8 cellular contexts compared by ENCODE assay signal in genomic region chr2:170714156-170715061, GRCh38. TPM values are rescaled to one million over a fixed set of nuclear protein-coding genes. Genes with fewer than 3 reads are reported as not detected.
DNase-seq lines count a peak whose midpoint lies in the region; ATAC-seq lines count a peak whose summit lies in the region.

No MANE protein-coding gene starts in this region.

- H3K4me3 ChIP-seq in iPS-20b (ENCODE audit: low read length) = peak overlapping the region; percentile 57

- DNase-seq in ELF-1 (ENCODE audit: low read depth, low spot score) (peak; percentile 64), M059J (ENCODE audit: low read depth) (peak; percentile 11), NCI-H187 treated with DMSO at 0.1 percent for 48 hours (lab: John Stamatoyannopoulos, UW) (no peak), NAMALWA (ENCODE audit: low spot score) (no peak)
- peak; percentile 8 for DNase-seq in activated naive CD8-positive, alpha-beta T cell treated with anti-CD3 and anti-CD28 coated beads, Interleukin-2, amount 50 U/mL, for 24 hours
- peak in 1 of 2 donors; percentile 58 for DNase-seq in stimulated activated effector memory CD8-positive, alpha-beta T cell treated with anti-CD3 and anti-CD28 coated beads, Interleukin-12 subunit alpha, Interleukin-12 subunit beta, amount 100 ng/mL, for 72 hours (ENCODE audit: low spot score in 2 of 2)

- no peak overlapping the region for H3K27ac ChIP-seq in iPS-20b (ENCODE audit: low read length)

- no peaks in the 10 kb centered on the region for H3K36me3 ChIP-seq in iPS-20b (ENCODE audit: insufficient read depth, low read depth, low read length)

- H3K9ac ChIP-seq in iPS-20b (ENCODE audit: low read depth, low read length) = no peak overlapping the region

- no peaks in the 10 kb centered on the region for H3K9me3 Mint-ChIP-seq in activated naive CD8-positive, alpha-beta T cell treated with anti-CD3 and anti-CD28 coated beads, Interleukin-2, amount 50 U/mL, for 24 hours
- H3K9me3 Mint-ChIP-seq in stimulated activated effector memory CD8-positive, alpha-beta T cell treated with anti-CD3 and anti-CD28 coated beads, Interleukin-12 subunit alpha, Interleukin-12 subunit beta, amount 100 ng/mL, for 72 hours = no peaks in the 10 kb centered on the region

- H3K4me1 Mint-ChIP-seq in activated naive CD8-positive, alpha-beta T cell treated with anti-CD3 and anti-CD28 coated beads, Interleukin-2, amount 50 U/mL, for 24 hours = peaks cover 31% of the 10 kb centered on the region
- peaks cover 20% of the 10 kb centered on the region for H3K4me1 Mint-ChIP-seq in stimulated activated effector memory CD8-positive, alpha-beta T cell treated with anti-CD3 and anti-CD28 coated beads, Interleukin-12 subunit alpha, Interleukin-12 subunit beta, amount 100 ng/mL, for 72 hours

- H3K4me1 ChIP-seq in iPS-20b (ENCODE audit: insufficient read depth, low read length) = peaks cover 6% of the 10 kb centered on the region

- H3K36me3 Mint-ChIP-seq in activated naive CD8-positive, alpha-beta T cell treated with anti-CD3 and anti-CD28 coated beads, Interleukin-2, amount 50 U/mL, for 24 hours (ENCODE audit: low read depth) = no peaks in the 10 kb centered on the region
- H3K36me3 Mint-ChIP-seq in stimulated activated effector memory CD8-positive, alpha-beta T cell treated with anti-CD3 and anti-CD28 coated beads, Interleukin-12 subunit alpha, Interleukin-12 subunit beta, amount 100 ng/mL, for 72 hours = peaks cover 8% of the 10 kb centered on the region

- H3K9me3 ChIP-seq in iPS-20b (ENCODE audit: insufficient read depth, low read depth, low read length) = no peaks in the 10 kb centered on the region; the same call in 1 of the 2 replicates

- no peak for ATAC-seq in activated naive CD8-positive, alpha-beta T cell treated with anti-CD3 and anti-CD28 coated beads, Interleukin-2, amount 50 U/mL, for 24 hours
- ATAC-seq in stimulated activated effector memory CD8-positive, alpha-beta T cell treated with anti-CD3 and anti-CD28 coated beads, Interleukin-12 subunit alpha, Interleukin-12 subunit beta, amount 100 ng/mL, for 72 hours = peak; percentile 57
- no peak for ATAC-seq in HG02588 (IDR thresholded peaks at IDR 0.05; ENCODE audit: unreplicated experiment)

- peaks cover 100% of the 10 kb centered on the region for H3K27me3 ChIP-seq in iPS-20b (ENCODE audit: insufficient read depth, low read length)

- peak overlapping the region; percentile 79 for H3K4me3 Mint-ChIP-seq in activated naive CD8-positive, alpha-beta T cell treated with anti-CD3 and anti-CD28 coated beads, Interleukin-2, amount 50 U/mL, for 24 hours
- H3K4me3 Mint-ChIP-seq in stimulated activated effector memory CD8-positive, alpha-beta T cell treated with anti-CD3 and anti-CD28 coated beads, Interleukin-12 subunit alpha, Interleukin-12 subunit beta, amount 100 ng/mL, for 72 hours = peak overlapping the region; percentile 74

- H3K27me3 Mint-ChIP-seq in activated naive CD8-positive, alpha-beta T cell treated with anti-CD3 and anti-CD28 coated beads, Interleukin-2, amount 50 U/mL, for 24 hours = peaks cover 72% of the 10 kb centered on the region

- no peak overlapping the region for H3K27ac Mint-ChIP-seq in activated naive CD8-positive, alpha-beta T cell treated with anti-CD3 and anti-CD28 coated beads, Interleukin-2, amount 50 U/mL, for 24 hours
- no peak overlapping the region for H3K27ac Mint-ChIP-seq in stimulated activated effector memory CD8-positive, alpha-beta T cell treated with anti-CD3 and anti-CD28 coated beads, Interleukin-12 subunit alpha, Interleukin-12 subunit beta, amount 100 ng/mL, for 72 hours

RNA-seq across cellular contexts. Expression of gene SP5, which starts 0.7 kb away (rescaled TPM):
- 0.42 TPM in 1 of 2 replicates, not detected in the other for total RNA-seq in M059J (2014; rRNA removed; shearing (Covaris generic))

RNA-seq across cellular contexts. Expression of gene ERICH2, which starts 55.8 kb away (rescaled TPM):
- total RNA-seq in M059J (2014; rRNA removed; shearing (Covaris generic)) = not detected in 2 replicates

Comparison
In these comparisons a context has a peak if more than half of its experiments do, and no peak if none do; other contexts are left out.
1. DNase-seq: peak in ELF-1 (single experiment), M059J (single experiment) and activated naive CD8-positive, alpha-beta T cell treated with anti-CD3 and anti-CD28 coated beads, Interleukin-2, amount 50 U/mL, for 24 hours (single experiment); none in NCI-H187 treated with DMSO at 0.1 percent for 48 hours (single experiment) and NAMALWA (single experiment).